Comparison of ENCODE assay signal across 8 cellular contexts in the genomic region with DNA sequence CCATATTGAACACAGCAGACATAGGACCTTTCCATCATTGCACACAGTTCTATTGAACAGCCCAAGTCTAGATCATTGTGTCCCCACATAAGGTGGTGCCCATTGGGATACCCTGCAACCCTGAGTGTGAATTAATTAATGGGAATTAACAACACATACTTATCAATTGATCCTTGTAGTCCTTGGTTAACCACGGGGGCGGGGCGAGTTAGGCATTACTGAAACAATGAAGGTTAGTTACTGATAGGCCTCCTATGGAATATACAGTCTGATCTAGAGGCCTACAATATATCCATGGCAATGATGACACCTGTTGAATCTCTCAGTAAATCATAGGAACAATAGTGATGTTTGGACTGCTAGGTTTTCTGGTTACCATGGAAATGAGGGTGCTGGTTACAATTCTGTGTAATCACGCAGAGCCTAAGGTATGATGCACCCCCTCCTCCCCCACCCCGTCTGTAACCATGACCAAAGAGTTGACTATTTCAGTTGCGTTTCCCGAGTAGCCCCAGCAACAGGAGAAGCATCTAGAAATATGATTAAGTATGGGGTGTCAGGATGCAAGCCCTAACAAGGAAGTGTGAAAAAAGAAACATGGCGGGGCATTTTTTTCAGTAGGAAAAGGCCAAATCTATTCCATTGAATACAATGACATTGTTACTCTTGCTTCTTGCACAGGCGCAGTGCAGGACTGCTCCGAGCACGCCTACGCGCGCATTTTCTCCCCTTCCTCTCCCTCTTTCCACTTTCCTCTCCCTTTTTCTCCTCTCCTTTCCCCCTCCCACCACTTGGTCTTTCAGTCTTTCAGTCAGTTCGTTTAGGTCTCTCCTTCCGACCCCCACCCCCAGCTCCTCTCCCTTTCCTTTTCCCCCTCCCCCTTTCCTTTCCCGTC. TPM values are rescaled to one million over a fixed set of nuclear protein-coding genes. Genes with fewer than 3 reads are reported as not detected.
DNase-seq lines count a peak whose midpoint lies in the region; ATAC-seq and TF ChIP-seq lines count a peak whose summit lies in the region.

No MANE protein-coding gene starts in this region.

- peaks cover 30% of the 10 kb centered on the region for H3K36me3 ChIP-seq in SJCRH30

- ATAC-seq in Right ventricle myocardium inferior (peak; percentile 81), HG03066 (IDR thresholded peaks at IDR 0.05; ENCODE audit: low read depth, unreplicated experiment) (peak; percentile 25), left colon (peak; percentile 65)

- H3K27me3 ChIP-seq in SJCRH30: no peaks in the 10 kb centered on the region

- H3K27me3 Mint-ChIP-seq in brain: peaks cover 12% of the 10 kb centered on the region

- peak overlapping the region; percentile 99 to 100 (median 100) for H3K27ac Mint-ChIP-seq in brain

- H3K9me3 ChIP-seq in SJCRH30 (replicated peaks): no peaks in the 10 kb centered on the region

- H3K4me1 ChIP-seq in SJCRH30: peaks cover 3% of the 10 kb centered on the region; the same call in 1 of the 2 replicates

- H3K27ac ChIP-seq in SJCRH30: peak overlapping the region; percentile 97

- peaks cover 23% of the 10 kb centered on the region for H3K4me1 Mint-ChIP-seq in brain

- H3K36me3 Mint-ChIP-seq in brain: peaks cover 17% of the 10 kb centered on the region

- H3K4me3 Mint-ChIP-seq in brain: peak overlapping the region; percentile 96 to 99 (median 99)

- H3K9me3 Mint-ChIP-seq in brain: peaks cover 0 to 18% (median 8%) of the 10 kb centered on the region in 5 experiments

- intact Hi-C loops in Right ventricle myocardium inferior (cut with DNase I) (loop anchor here (1.0 to 10.0 kb wide), 3 partner anchors 28 to 100 kb away; a partner anchor contains a TSS), cardiac septum (cut with DNase I) (loop anchor here (5.0 kb wide), 1 partner anchor 85 kb away; a partner anchor contains a TSS), left colon (cut with DNase I, micrococcal nuclease) (no loop called here)

- DNase-seq in Right ventricle myocardium inferior (ENCODE audit: missing footprints) (no peak), cardiac septum (ENCODE audit: low spot score) (no peak), SJCRH30 (no peak), left colon (peak in 1 of 2 donors; percentile 12), cortex of kidney (lab: John Stamatoyannopoulos, UW) (no peak)
- DNase-seq in stimulated activated CD8-positive, alpha-beta memory T cell treated with anti-CD3 and anti-CD28 coated beads, Interleukin-12 subunit alpha, Interleukin-12 subunit beta, amount 100 ng/mL, for 24 hours (ENCODE audit: extremely low read depth): peak; percentile 19

- no peak for TF ChIP-seq CTCF in brain (conservative IDR thresholded peaks at IDR 0.05)

- H3K4me3 ChIP-seq in SJCRH30: peak overlapping the region; percentile 79

RNA-seq across cellular contexts. Expression of a gene that starts 0.7 kb away (rescaled TPM):
- total RNA-seq in Right ventricle myocardium inferior (120 TPM), cardiac septum (107 TPM), left colon (100 to 1,000 TPM; 158 to 183 TPM)
- total RNA-seq in SJCRH30 (2014; rRNA removed; shearing (Covaris generic)): 896 and 933 TPM in 2 replicates
- polyA plus RNA-seq in brain (ENCODE audit: insufficient read depth, low read depth, low replicate concordance): 507 TPM

RNA-seq across cellular contexts. Expression of a gene that starts 18.8 kb away (rescaled TPM):
- total RNA-seq in Right ventricle myocardium inferior (105 TPM), cardiac septum (85.5 TPM), left colon (1 to 10 TPM in 1 of 2 donors, under 1 TPM in 1; 0.61 to 1.9 TPM)
- 4.5 and 5.0 TPM in 2 replicates for total RNA-seq in SJCRH30 (2014; rRNA removed; shearing (Covaris generic))
- not detected for polyA plus RNA-seq in brain (ENCODE audit: insufficient read depth, low read depth, low replicate concordance)

RNA-seq across cellular contexts. Expression of a gene that starts 28.8 kb away (rescaled TPM):
- 14.2 TPM for total RNA-seq in Right ventricle myocardium inferior
- 12.7 TPM for total RNA-seq in cardiac septum
- 46.6 and 49.9 TPM in 2 replicates for total RNA-seq in SJCRH30 (2014; rRNA removed; shearing (Covaris generic))
- 42.5 TPM for polyA plus RNA-seq in brain (ENCODE audit: insufficient read depth, low read depth, low replicate concordance)
- 10 to 100 TPM; 15.9 to 17.0 TPM for total RNA-seq in left colon

RNA-seq across cellular contexts. Expression of a gene that starts 59.7 kb away (rescaled TPM):
- total RNA-seq in Right ventricle myocardium inferior: not detected
- not detected for total RNA-seq in cardiac septum
- total RNA-seq in SJCRH30 (2014; rRNA removed; shearing (Covaris generic)): 1.1 and 1.2 TPM in 2 replicates
- polyA plus RNA-seq in brain (ENCODE audit: insufficient read depth, low read depth, low replicate concordance): 60.6 TPM
- total RNA-seq in left colon: 10 to 100 TPM; 67.9 to 72.6 TPM

Comparison
In these comparisons a context has a peak if more than half of its experiments do, and no peak if none do; other contexts are left out.
1. ATAC-seq: peak in every context shown above with its lines; median percentile 81 in Right ventricle myocardium inferior; 65 in left colon; 25 in HG03066.
2. RNA of a gene that starts 18.8 kb away (total RNA-seq): 105 TPM in Right ventricle myocardium inferior (single experiment) and 85.5 TPM in cardiac septum (single experiment); 4.5 to 5.0 TPM in SJCRH30 and 0.61 to 1.9 TPM in left colon; every median in the first group is over 10 times any median in the second.
3. intact Hi-C loops: an anchor here in Right ventricle myocardium inferior (1.0 to 10.0 kb wide) and cardiac septum (5.0 kb wide); none called in left colon.